1 cellular context compared by ENCODE assay signal in the genomic region with DNA sequence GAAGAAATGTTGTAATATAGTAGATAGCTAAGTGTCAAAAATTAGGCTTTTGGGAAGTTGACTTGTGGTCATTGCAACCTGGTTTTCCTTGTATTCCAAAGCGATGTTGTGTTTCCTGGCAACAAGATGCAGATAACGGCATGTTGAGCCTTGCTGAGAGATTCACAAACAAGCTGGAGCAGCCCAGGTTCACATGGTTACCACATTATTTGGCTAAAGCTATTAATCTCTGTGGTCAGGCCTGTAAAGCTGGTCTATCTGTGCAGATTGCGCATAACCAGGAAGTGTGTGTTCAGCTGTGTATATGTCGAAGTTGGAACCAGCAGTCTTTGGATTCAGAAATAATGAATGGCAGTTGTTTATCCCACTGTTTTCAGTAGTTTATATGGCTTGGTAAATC.
TF ChIP-seq lines count a peak whose summit lies in the region.

No MANE protein-coding gene starts in this region.

TF ChIP-seq in HepG2, 621 proteins besides CTCF, POLR2A, EP300 and RAD21 (continued from another document):
- TF ChIP-seq KDM6A (CRISPR knock-in tag; IDR thresholded peaks at IDR 0.05; ENCODE audit: low read depth) (no peak), ELF1 (CRISPR knock-in tag; IDR thresholded peaks at IDR 0.05) (0 out of 2 replicates have a peak, but pooled peaks have one; percentile 19), TBX3 (IDR thresholded peaks at IDR 0.05; ENCODE audit: borderline replicate concordance) (peak; percentile 33; the same call in 1 of the 2 replicates), ZNF782 (CRISPR knock-in tag; IDR thresholded peaks at IDR 0.05; ENCODE audit: borderline replicate concordance) (no peak), IRF1 (CRISPR knock-in tag; IDR thresholded peaks at IDR 0.05; ENCODE audit: low read depth) (no peak), DMAP1 (CRISPR knock-in tag; IDR thresholded peaks at IDR 0.05) (no peak), ZFYVE20 (CRISPR knock-in tag; IDR thresholded peaks at IDR 0.05; ENCODE audit: borderline replicate concordance, low read depth) (no peak), ZKSCAN5 (CRISPR knock-in tag; IDR thresholded peaks at IDR 0.05) (no peak), SMARCC2 (IDR thresholded peaks at IDR 0.05) (no peak), HOXA5 (CRISPR knock-in tag; IDR thresholded peaks at IDR 0.05) (no peak), AGO2 (optimal IDR thresholded peaks at IDR 0.05; ENCODE audit: low read depth, low read length) (no peak), ZNF724P (CRISPR knock-in tag; IDR thresholded peaks at IDR 0.05; ENCODE audit: borderline replicate concordance) (no peak), MTERF4 (CRISPR knock-in tag; IDR thresholded peaks at IDR 0.05) (no peak), MAFG (CRISPR knock-in tag; IDR thresholded peaks at IDR 0.05) (no peak), ZNF280D (CRISPR knock-in tag; IDR thresholded peaks at IDR 0.05) (no peak), RFX1 (IDR thresholded peaks at IDR 0.05) (peak; percentile 64; the same call in 1 of the 2 replicates), ZNF670 (CRISPR knock-in tag; IDR thresholded peaks at IDR 0.05; ENCODE audit: borderline replicate concordance) (no peak), KDM4B (CRISPR knock-in tag; IDR thresholded peaks at IDR 0.05) (no peak), ZNF143 (CRISPR knock-in tag; IDR thresholded peaks at IDR 0.05) (no peak), ELF4 (CRISPR knock-in tag; IDR thresholded peaks at IDR 0.05; ENCODE audit: borderline replicate concordance) (no peak), MAFF (IDR thresholded peaks at IDR 0.05; ENCODE audit: low read depth, low read length) (no peak), ZFP62 (CRISPR knock-in tag; IDR thresholded peaks at IDR 0.05) (no peak), CEBPB (IDR thresholded peaks at IDR 0.05; ENCODE audit: borderline replicate concordance, low read depth, low read length) (peak; percentile 76), NKX3-1 (CRISPR knock-in tag; IDR thresholded peaks at IDR 0.05) (no peak), ZNF431 (CRISPR knock-in tag; IDR thresholded peaks at IDR 0.05; ENCODE audit: borderline replicate concordance, low read depth) (no peak), ZNF883 (CRISPR knock-in tag; IDR thresholded peaks at IDR 0.05; ENCODE audit: not compliant biosample characterization) (no peak), ZNF556 (CRISPR knock-in tag; IDR thresholded peaks at IDR 0.05; ENCODE audit: borderline replicate concordance) (no peak)
- TF ChIP-seq, protein P1, sequence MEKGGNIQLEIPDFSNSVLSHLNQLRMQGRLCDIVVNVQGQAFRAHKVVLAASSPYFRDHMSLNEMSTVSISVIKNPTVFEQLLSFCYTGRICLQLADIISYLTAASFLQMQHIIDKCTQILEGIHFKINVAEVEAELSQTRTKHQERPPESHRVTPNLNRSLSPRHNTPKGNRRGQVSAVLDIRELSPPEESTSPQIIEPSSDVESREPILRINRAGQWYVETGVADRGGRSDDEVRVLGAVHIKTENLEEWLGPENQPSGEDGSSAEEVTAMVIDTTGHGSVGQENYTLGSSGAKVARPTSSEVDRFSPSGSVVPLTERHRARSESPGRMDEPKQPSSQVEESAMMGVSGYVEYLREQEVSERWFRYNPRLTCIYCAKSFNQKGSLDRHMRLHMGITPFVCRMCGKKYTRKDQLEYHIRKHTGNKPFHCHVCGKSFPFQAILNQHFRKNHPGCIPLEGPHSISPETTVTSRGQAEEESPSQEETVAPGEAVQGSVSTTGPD (CRISPR knock-in tag; IDR thresholded peaks at IDR 0.05): no peak
- TF ChIP-seq, protein P2, sequence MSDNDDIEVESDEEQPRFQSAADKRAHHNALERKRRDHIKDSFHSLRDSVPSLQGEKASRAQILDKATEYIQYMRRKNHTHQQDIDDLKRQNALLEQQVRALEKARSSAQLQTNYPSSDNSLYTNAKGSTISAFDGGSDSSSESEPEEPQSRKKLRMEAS (IDR thresholded peaks at IDR 0.05): no peak
- TF ChIP-seq, protein P3, sequence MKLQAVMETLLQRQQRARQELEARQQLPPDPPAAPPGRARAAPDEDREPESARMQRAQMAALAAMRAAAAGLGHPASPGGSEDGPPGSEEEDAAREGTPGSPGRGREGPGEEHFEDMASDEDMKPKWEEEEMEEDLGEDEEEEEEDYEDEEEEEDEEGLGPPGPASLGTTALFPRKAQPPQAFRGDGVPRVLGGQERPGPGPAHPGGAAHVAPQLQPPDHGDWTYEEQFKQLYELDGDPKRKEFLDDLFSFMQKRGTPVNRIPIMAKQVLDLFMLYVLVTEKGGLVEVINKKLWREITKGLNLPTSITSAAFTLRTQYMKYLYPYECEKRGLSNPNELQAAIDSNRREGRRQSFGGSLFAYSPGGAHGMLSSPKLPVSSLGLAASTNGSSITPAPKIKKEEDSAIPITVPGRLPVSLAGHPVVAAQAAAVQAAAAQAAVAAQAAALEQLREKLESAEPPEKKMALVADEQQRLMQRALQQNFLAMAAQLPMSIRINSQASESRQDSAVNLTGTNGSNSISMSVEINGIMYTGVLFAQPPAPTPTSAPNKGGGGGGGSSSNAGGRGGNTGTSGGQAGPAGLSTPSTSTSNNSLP (IDR thresholded peaks at IDR 0.05; ENCODE audit: low read depth, low read length): 0 out of 2 replicates have a peak, but pooled peaks have one; percentile 29
- TF ChIP-seq, protein P4, sequence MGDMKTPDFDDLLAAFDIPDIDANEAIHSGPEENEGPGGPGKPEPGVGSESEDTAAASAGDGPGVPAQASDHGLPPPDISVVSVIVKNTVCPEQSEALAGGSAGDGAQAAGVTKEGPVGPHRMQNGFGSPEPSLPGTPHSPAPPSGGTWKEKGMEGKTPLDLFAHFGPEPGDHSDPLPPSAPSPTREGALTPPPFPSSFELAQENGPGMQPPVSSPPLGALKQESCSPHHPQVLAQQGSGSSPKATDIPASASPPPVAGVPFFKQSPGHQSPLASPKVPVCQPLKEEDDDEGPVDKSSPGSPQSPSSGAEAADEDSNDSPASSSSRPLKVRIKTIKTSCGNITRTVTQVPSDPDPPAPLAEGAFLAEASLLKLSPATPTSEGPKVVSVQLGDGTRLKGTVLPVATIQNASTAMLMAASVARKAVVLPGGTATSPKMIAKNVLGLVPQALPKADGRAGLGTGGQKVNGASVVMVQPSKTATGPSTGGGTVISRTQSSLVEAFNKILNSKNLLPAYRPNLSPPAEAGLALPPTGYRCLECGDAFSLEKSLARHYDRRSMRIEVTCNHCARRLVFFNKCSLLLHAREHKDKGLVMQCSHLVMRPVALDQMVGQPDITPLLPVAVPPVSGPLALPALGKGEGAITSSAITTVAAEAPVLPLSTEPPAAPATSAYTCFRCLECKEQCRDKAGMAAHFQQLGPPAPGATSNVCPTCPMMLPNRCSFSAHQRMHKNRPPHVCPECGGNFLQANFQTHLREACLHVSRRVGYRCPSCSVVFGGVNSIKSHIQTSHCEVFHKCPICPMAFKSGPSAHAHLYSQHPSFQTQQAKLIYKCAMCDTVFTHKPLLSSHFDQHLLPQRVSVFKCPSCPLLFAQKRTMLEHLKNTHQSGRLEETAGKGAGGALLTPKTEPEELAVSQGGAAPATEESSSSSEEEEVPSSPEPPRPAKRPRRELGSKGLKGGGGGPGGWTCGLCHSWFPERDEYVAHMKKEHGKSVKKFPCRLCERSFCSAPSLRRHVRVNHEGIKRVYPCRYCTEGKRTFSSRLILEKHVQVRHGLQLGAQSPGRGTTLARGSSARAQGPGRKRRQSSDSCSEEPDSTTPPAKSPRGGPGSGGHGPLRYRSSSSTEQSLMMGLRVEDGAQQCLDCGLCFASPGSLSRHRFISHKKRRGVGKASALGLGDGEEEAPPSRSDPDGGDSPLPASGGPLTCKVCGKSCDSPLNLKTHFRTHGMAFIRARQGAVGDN (CRISPR knock-in tag; IDR thresholded peaks at IDR 0.05): no peak
